In the genomic region with DNA sequence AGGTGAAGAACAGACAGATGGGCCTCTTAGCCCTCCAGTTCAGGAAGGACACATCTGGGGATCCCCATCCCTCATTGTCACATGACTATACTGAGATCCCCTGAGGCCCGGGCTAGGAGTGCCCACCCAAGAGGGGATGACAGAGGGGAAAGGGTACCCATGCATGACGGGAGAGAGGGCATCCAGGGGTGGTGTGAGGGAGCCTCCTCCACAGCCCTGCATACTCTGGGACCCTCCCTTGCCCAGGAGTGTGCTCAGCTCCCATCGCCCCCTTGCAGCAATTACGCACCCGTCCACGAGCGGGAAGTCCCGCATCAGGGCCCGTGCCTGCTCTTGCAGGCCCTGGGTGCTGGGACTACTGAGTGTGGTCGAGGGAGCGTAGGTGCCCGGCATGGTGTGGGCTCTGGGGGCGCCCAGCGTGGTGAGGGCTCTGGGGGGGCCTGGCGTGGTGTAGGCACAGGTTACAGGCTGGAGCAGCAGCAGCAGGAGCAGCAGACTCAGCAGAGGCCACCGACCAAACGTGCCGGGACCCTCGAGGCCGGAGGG, we compare ENCODE assay signal across 1 cellular context.
TF ChIP-seq lines count a peak whose summit lies in the region.

No MANE protein-coding gene starts in this region.

TF ChIP-seq in A549, 52 proteins besides CTCF, POLR2A, EP300 and RAD21 (continued from another document):
- TF ChIP-seq, protein P1, sequence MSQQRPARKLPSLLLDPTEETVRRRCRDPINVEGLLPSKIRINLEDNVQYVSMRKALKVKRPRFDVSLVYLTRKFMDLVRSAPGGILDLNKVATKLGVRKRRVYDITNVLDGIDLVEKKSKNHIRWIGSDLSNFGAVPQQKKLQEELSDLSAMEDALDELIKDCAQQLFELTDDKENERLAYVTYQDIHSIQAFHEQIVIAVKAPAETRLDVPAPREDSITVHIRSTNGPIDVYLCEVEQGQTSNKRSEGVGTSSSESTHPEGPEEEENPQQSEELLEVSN (IDR thresholded peaks at IDR 0.05; ENCODE audit: borderline replicate concordance, low read depth): no peak
- TF ChIP-seq MAFK (IDR thresholded peaks at IDR 0.05; ENCODE audit: partially characterized antibody) (no peak), FOSB (CRISPR knock-in tag; IDR thresholded peaks at IDR 0.05) (no peak), ESRRA (IDR thresholded peaks at IDR 0.05; ENCODE audit: borderline replicate concordance, low read length) (no peak), NFE2L2 (conservative IDR thresholded peaks at IDR 0.05; ENCODE audit: low read length) (no peak), CHD4 (IDR thresholded peaks at IDR 0.05; ENCODE audit: borderline replicate concordance) (no peak), CHD2 (IDR thresholded peaks at IDR 0.05; ENCODE audit: low read length, partially characterized antibody) (no peak)
